ENCODE assay signal across 15 cellular contexts in genomic region chr19:34575206-34575605, GRCh38.
DNase-seq lines count a peak whose midpoint lies in the region; ATAC-seq and TF ChIP-seq lines count a peak whose summit lies in the region.
"Had no signal": no experiment of that assay in that cellular context is flagged by ENCODE, and none has a peak within 500 bp of the region (broad histone marks: within the 10 kb centered on the region; RNA-seq: fewer than 3 reads in every experiment).

No MANE protein-coding gene starts in this region.

- H3K9ac ChIP-seq in MM.1S (ENCODE audit: low read length), result no peak overlapping the region
- H3K9ac ChIP-seq in endodermal cell (ENCODE audit: extremely low read depth, low read length, poor library complexity, severe bottlenecking), result no peak overlapping the region

- H3K9me3 ChIP-seq in MM.1S (replicated peaks; ENCODE audit: insufficient read depth, low read length) (no peaks in the 10 kb centered on the region), endodermal cell (ENCODE audit: control insufficient read depth, low read length) (peaks cover 10% of the 10 kb centered on the region)

- TF ChIP-seq CTCF in MM.1S (IDR thresholded peaks at IDR 0.05; ENCODE audit: low read length) (no peak), endodermal cell (conservative IDR thresholded peaks at IDR 0.05) (no peak)

- no peak overlapping the region for H3K27ac Mint-ChIP-seq in endodermal cell
- no peak overlapping the region for H3K27ac Mint-ChIP-seq in stimulated activated memory B cell treated with anti-CD40 and anti-IgM and Interleukin-4, amounts not matched to agents 10 μg/mL and 1 μg/mL and 100 μg/mL, for 72 hours
- H3K27ac Mint-ChIP-seq: CD4-positive, alpha-beta memory T cell; GM23338 had no signal

- WGBS in endodermal cell (ENCODE audit: insufficient coverage in 1 of 2, insufficient read length in 1 of 2), 2 experiments, result 93 to 100% methylated on average over 3 to 20 of the region's 20 CpGs

- no peaks in the 10 kb centered on the region for H4K20me1 ChIP-seq in MM.1S (ENCODE audit: insufficient read depth, low read length)

- H3K27me3 Mint-ChIP-seq in endodermal cell (ENCODE audit: insufficient read depth), result peaks cover 31% of the 10 kb centered on the region
- H3K27me3 Mint-ChIP-seq in stimulated activated memory B cell treated with anti-CD40 and anti-IgM and Interleukin-4, amounts not matched to agents 10 μg/mL and 1 μg/mL and 100 μg/mL, for 72 hours, result peaks cover 42% of the 10 kb centered on the region

- peaks cover 19% of the 10 kb centered on the region for H3K9me3 Mint-ChIP-seq in endodermal cell
- H3K9me3 Mint-ChIP-seq in stimulated activated memory B cell treated with anti-CD40 and anti-IgM and Interleukin-4, amounts not matched to agents 10 μg/mL and 1 μg/mL and 100 μg/mL, for 72 hours, result peaks cover 29% of the 10 kb centered on the region

- H3K9me2 ChIP-seq in MM.1S (replicated peaks; ENCODE audit: insufficient read depth, low read length), result no peaks in the 10 kb centered on the region

- no peak overlapping the region for H3K4me2 ChIP-seq in MM.1S (ENCODE audit: low read depth, low read length)
- H3K4me2 ChIP-seq: GM23338 had no signal

- peaks cover 3% of the 10 kb centered on the region for H3K4me1 Mint-ChIP-seq in endodermal cell
- peaks cover 6% of the 10 kb centered on the region for H3K4me1 Mint-ChIP-seq in stimulated activated memory B cell treated with anti-CD40 and anti-IgM and Interleukin-4, amounts not matched to agents 10 μg/mL and 1 μg/mL and 100 μg/mL, for 72 hours

- DNase-seq in MM.1S, result no peak
- peak; percentile 43 for DNase-seq in endodermal cell
- no peak for DNase-seq in T1000 (lab: John Stamatoyannopoulos, UW)
- no peak for DNase-seq in HuH-7.5 (ENCODE audit: low spot score)
- no peak for DNase-seq in stimulated activated CD4-positive, alpha-beta T cell treated with anti-CD3 and anti-CD28 coated beads, Interleukin-4, amount 100 ng/mL, for 1 hour
- DNase-seq: C1 segment of cervical spinal cord; Calu3; CD4-positive, alpha-beta memory T cell; COR-L47; DMS53; DMS79 treated with DMSO at 0.1 percent for 48 hours; GF-D8; HCEC 1CT had no signal

- H3K79me2 ChIP-seq in MM.1S (ENCODE audit: low read length), result no peaks in the 10 kb centered on the region

- no peaks in the 10 kb centered on the region for H3F3A ChIP-seq in MM.1S (ENCODE audit: insufficient read depth, low read length)

- H2AFZ ChIP-seq in MM.1S (ENCODE audit: low read length), result peak overlapping the region; percentile 35; the same call in 1 of the 2 replicates
- H2AFZ ChIP-seq: GM23338 had no signal

- H3K4me3 ChIP-seq in MM.1S (ENCODE audit: low read length) (no peak overlapping the region), endodermal cell (ENCODE audit: low read length) (no peak overlapping the region)
- H3K4me3 ChIP-seq: GM23338 had no signal

- H3K4me1 ChIP-seq in MM.1S (ENCODE audit: low read length), result no peaks in the 10 kb centered on the region
- no peaks in the 10 kb centered on the region for H3K4me1 ChIP-seq in endodermal cell (ENCODE audit: control insufficient read depth, insufficient read depth, low read length)

- peak; percentile 4 for ATAC-seq in stimulated activated memory B cell treated with anti-CD40 and anti-IgM and Interleukin-4, amounts not matched to agents 10 μg/mL and 1 μg/mL and 100 μg/mL, for 72 hours

- peaks cover 3% of the 10 kb centered on the region for H3K36me3 Mint-ChIP-seq in endodermal cell (ENCODE audit: low read depth)
- H3K36me3 Mint-ChIP-seq in stimulated activated memory B cell treated with anti-CD40 and anti-IgM and Interleukin-4, amounts not matched to agents 10 μg/mL and 1 μg/mL and 100 μg/mL, for 72 hours, result peaks cover 18% of the 10 kb centered on the region

- H3K36me3 ChIP-seq in MM.1S (replicated peaks; ENCODE audit: insufficient read depth, low read length) (no peaks in the 10 kb centered on the region), endodermal cell (ENCODE audit: control insufficient read depth, insufficient read depth, low read length) (no peaks in the 10 kb centered on the region)

- H3K27me3 ChIP-seq in MM.1S (replicated peaks; ENCODE audit: insufficient read depth, low read length) (no peaks in the 10 kb centered on the region), endodermal cell (ENCODE audit: control insufficient read depth, insufficient read depth, low read length, poor library complexity, severe bottlenecking) (peaks cover 23% of the 10 kb centered on the region)

- H3K27ac ChIP-seq in MM.1S (ENCODE audit: low read length) (no peak overlapping the region), endodermal cell (ENCODE audit: low read depth, low read length) (no peak overlapping the region)

- no peak overlapping the region for H3K4me3 Mint-ChIP-seq in endodermal cell
- H3K4me3 Mint-ChIP-seq in stimulated activated memory B cell treated with anti-CD40 and anti-IgM and Interleukin-4, amounts not matched to agents 10 μg/mL and 1 μg/mL and 100 μg/mL, for 72 hours, result no peak overlapping the region
- H3K4me3 Mint-ChIP-seq: CD4-positive, alpha-beta memory T cell; GM23338 had no signal
